Comparison of ENCODE assay signal across 23 cellular contexts in the genomic region with DNA sequence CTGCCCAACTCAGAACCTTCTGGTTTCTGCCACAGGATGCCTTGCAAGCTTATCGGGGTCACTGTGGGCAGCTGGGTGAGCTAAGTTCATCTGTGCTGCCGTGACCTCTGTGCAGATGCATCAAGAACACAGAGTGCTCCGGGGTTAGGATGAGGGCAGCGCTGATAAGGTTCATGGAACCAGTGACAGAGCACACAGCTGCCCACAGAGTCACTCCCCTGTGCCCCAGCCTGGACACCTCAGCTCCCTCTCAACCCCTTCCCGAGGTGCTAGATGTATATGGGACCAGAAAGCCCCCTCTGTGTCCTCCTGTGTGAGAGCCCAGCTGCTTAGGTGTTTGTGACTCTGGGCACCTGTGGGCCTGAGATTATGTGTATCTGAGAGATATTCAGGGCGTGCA. TPM values are rescaled to one million over a fixed set of nuclear protein-coding genes. Genes with fewer than 3 reads are reported as not detected.
DNase-seq lines count a peak whose midpoint lies in the region; ATAC-seq and TF ChIP-seq lines count a peak whose summit lies in the region.
"Had no signal": no experiment of that assay in that cellular context is flagged by ENCODE, and none has a peak within 500 bp of the region (broad histone marks: within the 10 kb centered on the region; RNA-seq: fewer than 3 reads in every experiment).

No MANE protein-coding gene starts in this region.

- H3K9me3 Mint-ChIP-seq in central memory CD8-positive, alpha-beta T cell, result no peaks in the 10 kb centered on the region
- H3K9me3 Mint-ChIP-seq: endodermal cell, mesothelial cell of epicardium had no signal

- H3K36me3 Mint-ChIP-seq in central memory CD8-positive, alpha-beta T cell (ENCODE audit: insufficient read depth), result no peaks in the 10 kb centered on the region
- H3K36me3 Mint-ChIP-seq: mesothelial cell of epicardium, neural progenitor cell had no signal

- WGBS in aorta, 2 donors, result 91 to 95% methylated on average over 6 of the region's 6 CpGs

- no peaks in the 10 kb centered on the region for H3K36me3 ChIP-seq in right atrium auricular region
- no peaks in the 10 kb centered on the region for H3K36me3 ChIP-seq in lower lobe of right lung
- no peaks in the 10 kb centered on the region for H3K36me3 ChIP-seq in aorta (ENCODE audit: control insufficient read depth in 1 of 2, insufficient read depth in 2 of 2, low read length in 1 of 2)
- H3K36me3 ChIP-seq: neural progenitor cell had no signal

- DNase-seq in Right ventricle myocardium inferior (ENCODE audit: missing footprints) (no peak), right atrium auricular region (ENCODE audit: low spot score) (no peak), lower lobe of right lung (no peak), aorta (peak in 1 of 2 donors; percentile 59)
- no peak for DNase-seq in central memory CD8-positive, alpha-beta T cell (ENCODE audit: low spot score in 2 of 2)
- no peak for DNase-seq in activated CD4-positive, alpha-beta T cell treated with anti-CD3 and anti-CD28 coated beads for 4 hours
- DNase-seq: amygdala; cerebellar nuclear complex; DND-41; endodermal cell; hippocampal formation; NCI-H1694; NK-92 treated with Interleukin-12 subunit alpha and Interleukin-12 subunit beta, amount 100 ng/mL, for 24 hours; stimulated activated naive CD4-positive, alpha-beta T cell had no signal

- no peaks in the 10 kb centered on the region for H3K27me3 ChIP-seq in right atrium auricular region
- H3K27me3 ChIP-seq in lower lobe of right lung (ENCODE audit: low read depth), result no peaks in the 10 kb centered on the region
- no peaks in the 10 kb centered on the region for H3K27me3 ChIP-seq in aorta (ENCODE audit: control insufficient read depth in 1 of 2, insufficient read depth in 2 of 2, low read length in 1 of 2)
- H3K27me3 ChIP-seq: neural progenitor cell had no signal

- no peak overlapping the region for H3K27ac Mint-ChIP-seq in central memory CD8-positive, alpha-beta T cell (ENCODE audit: low read depth)
- H3K27ac Mint-ChIP-seq: endodermal cell, mesothelial cell of epicardium, neural progenitor cell had no signal

- TF ChIP-seq CTCF in right atrium auricular region (IDR thresholded peaks at IDR 0.05) (no peak), lower lobe of right lung (IDR thresholded peaks at IDR 0.05) (no peak)

- no peak overlapping the region for H3K27ac ChIP-seq in right atrium auricular region
- no peak overlapping the region for H3K27ac ChIP-seq in lower lobe of right lung
- H3K27ac ChIP-seq in aorta (ENCODE audit: low read depth in 1 of 2, low read length in 2 of 2), result no peak overlapping the region
- H3K27ac ChIP-seq: C4-2B, neural progenitor cell, VCaP had no signal

- peaks cover 10% of the 10 kb centered on the region for H3K4me1 Mint-ChIP-seq in central memory CD8-positive, alpha-beta T cell

- H3K27me3 Mint-ChIP-seq in central memory CD8-positive, alpha-beta T cell, result no peaks in the 10 kb centered on the region

- intact Hi-C loops in Right ventricle myocardium inferior (cut with DNase I) (no loop called here), lower lobe of right lung (cut with DNase I) (no loop called here), aorta (cut with DNase I) (no loop called here)

- H3K9me3 ChIP-seq in right atrium auricular region (no peaks in the 10 kb centered on the region), lower lobe of right lung (no peaks in the 10 kb centered on the region), aorta (ENCODE audit: control insufficient read depth, low read length) (no peaks in the 10 kb centered on the region)

- H3K4me3 Mint-ChIP-seq in central memory CD8-positive, alpha-beta T cell, result no peak overlapping the region
- H3K4me3 Mint-ChIP-seq: endodermal cell, mesothelial cell of epicardium, neural progenitor cell had no signal

- ATAC-seq in Right ventricle myocardium inferior (peak; percentile 67), lower lobe of right lung (peak; percentile 32 to 41), aorta (ENCODE audit: low FRiP score) (peak; percentile 30), GM18868 (IDR thresholded peaks at IDR 0.05; ENCODE audit: unreplicated experiment) (no peak), HG03095 (IDR thresholded peaks at IDR 0.05; ENCODE audit: unreplicated experiment) (no peak)
- peak; percentile 73 for ATAC-seq in central memory CD8-positive, alpha-beta T cell (replicated peaks; ENCODE audit: extremely low read depth, poor library complexity, severe bottlenecking)

- H3K4me3 ChIP-seq in right atrium auricular region (no peak overlapping the region), lower lobe of right lung (no peak overlapping the region), aorta (ENCODE audit: low read length in 2 of 2) (no peak overlapping the region)
- H3K4me3 ChIP-seq: neural progenitor cell had no signal

- H3K4me1 ChIP-seq in right atrium auricular region (no peaks in the 10 kb centered on the region), lower lobe of right lung (peaks cover 7% of the 10 kb centered on the region), aorta (ENCODE audit: control insufficient read depth in 1 of 2, insufficient read depth in 2 of 2, low read length in 2 of 2) (no peaks in the 10 kb centered on the region)
- H3K4me1 ChIP-seq: neural progenitor cell had no signal

RNA-seq across cellular contexts. Expression of gene ALAS1, which starts 15.8 kb away (rescaled TPM):
- total RNA-seq in Right ventricle myocardium inferior (186 TPM), right atrium auricular region (100 to 1,000 TPM in 1 of 2 donors, 10 to 100 TPM in 1; 69.7 to 103 TPM), lower lobe of right lung (103 TPM), aorta (10 to 100 TPM; 30.2 to 34.5 TPM)
- polyA plus RNA-seq in aorta, result 10 to 100 TPM; 14.4 to 16.5 TPM

RNA-seq across cellular contexts. Expression of gene POC1A, which starts 28.0 kb away (rescaled TPM):
- total RNA-seq in Right ventricle myocardium inferior (1.7 TPM), right atrium auricular region (under 1 TPM; 0.47 to 0.78 TPM), lower lobe of right lung (2.7 TPM), aorta (1 to 10 TPM in 1 of 2 donors, under 1 TPM in 1; 0.91 to 2.1 TPM)
- 1 to 10 TPM in 1 of 2 donors, under 1 TPM in 1; 0.38 to 1.6 TPM for polyA plus RNA-seq in aorta

RNA-seq across cellular contexts. Expression of gene TLR9, which starts 43.2 kb away (rescaled TPM):
- total RNA-seq in Right ventricle myocardium inferior (0.38 TPM), right atrium auricular region (not detected), lower lobe of right lung (1.0 TPM), aorta (under 1 TPM; 0.42 to 0.81 TPM)
- not detected for polyA plus RNA-seq in aorta
- total RNA-seq: M059J, renal cortical epithelial cell had no signal
- polyA plus RNA-seq: keratinocyte had no signal

RNA-seq across cellular contexts. Expression of gene TWF2, which starts 56.8 kb away (rescaled TPM):
- total RNA-seq in Right ventricle myocardium inferior (120 TPM), right atrium auricular region (10 to 100 TPM; 54.4 to 58.6 TPM), lower lobe of right lung (62.2 TPM), aorta (10 to 100 TPM; 40.5 to 52.2 TPM)
- polyA plus RNA-seq in aorta, result 10 to 100 TPM; 42.3 to 48.0 TPM

Comparison
In these comparisons a context has a peak if more than half of its experiments do, and no peak if none do; other contexts are left out.
1. ATAC-seq: peak in Right ventricle myocardium inferior (single experiment), central memory CD8-positive, alpha-beta T cell (single experiment), lower lobe of right lung (2 of 2) and aorta (single experiment); none in GM18868 (single experiment) and HG03095 (single experiment).